In the genomic region with DNA sequence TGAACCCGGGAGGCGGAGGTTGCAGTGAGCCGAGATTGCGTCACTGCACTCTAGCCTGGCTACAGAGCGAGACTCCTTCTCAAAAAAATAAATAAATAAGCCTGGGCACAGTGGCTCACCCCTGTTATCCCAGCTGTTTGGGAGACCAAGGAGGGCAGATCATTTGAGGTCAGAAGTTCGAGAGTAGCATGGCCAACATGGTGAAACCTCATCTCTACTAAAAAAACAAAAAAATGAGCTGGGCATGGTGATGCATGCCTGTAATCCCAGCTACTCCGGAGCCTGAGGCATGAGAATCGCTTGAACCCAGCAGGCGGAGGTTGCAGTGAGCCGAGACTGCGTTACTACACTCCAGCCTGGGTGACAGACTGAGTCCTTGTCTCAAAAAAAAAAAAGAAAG, we compare ENCODE assay signal across 7 cellular contexts.
"Had no signal": no experiment of that assay in that cellular context is flagged by ENCODE, and none has a peak within 500 bp of the region (broad histone marks: within the 10 kb centered on the region; RNA-seq: fewer than 3 reads in every experiment).

No MANE protein-coding gene starts in this region.

- H3K27ac ChIP-seq: GM23248, HL-60 had no signal

- H3K36me3 ChIP-seq: HAP-1 had no signal

- H2AFZ ChIP-seq: GM23248 had no signal

- H3K9me3 ChIP-seq: HAP-1 had no signal

- H3K9ac ChIP-seq: GM23248 had no signal

- H3K4me1 ChIP-seq: HAP-1 had no signal

- H3K4me3 ChIP-seq: GM23248, HAP-1 had no signal

- DNase-seq: GM23248, GOT3, H7, HFFc6, KG1 had no signal
